In the genomic region with DNA sequence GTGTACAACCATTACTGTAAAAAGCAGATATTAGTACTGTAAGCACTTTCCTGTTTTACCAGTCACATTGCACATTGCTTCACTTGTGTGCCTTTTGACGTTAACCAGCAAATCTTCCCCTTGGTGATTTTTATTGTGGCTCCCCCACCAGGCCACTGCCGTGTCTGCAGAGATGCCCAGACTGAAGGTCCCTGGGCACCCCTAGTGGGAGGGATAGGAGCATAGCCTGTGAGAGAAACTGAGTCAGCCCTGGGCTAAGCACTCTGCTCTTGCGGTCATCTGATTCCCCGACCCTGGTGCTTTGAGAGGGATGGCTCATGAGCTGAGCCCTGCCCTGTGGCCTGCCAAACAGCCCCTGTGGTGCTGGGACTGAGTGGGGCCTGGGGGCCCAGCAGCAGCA, we compare ENCODE assay signal across 9 cellular contexts.
DNase-seq lines count a peak whose midpoint lies in the region; ATAC-seq and TF ChIP-seq lines count a peak whose summit lies in the region.
"Had no signal": no experiment of that assay in that cellular context is flagged by ENCODE, and none has a peak within 500 bp of the region (broad histone marks: within the 10 kb centered on the region; RNA-seq: fewer than 3 reads in every experiment).

No MANE protein-coding gene starts in this region.

- peak; percentile 57 for ATAC-seq in left lobe of liver
- ATAC-seq in GM18861 (IDR thresholded peaks at IDR 0.05; ENCODE audit: unreplicated experiment) = no peak

- TF ChIP-seq CTCF in GM13976 (IDR thresholded peaks at IDR 0.05; ENCODE audit: borderline replicate concordance, control extremely low read depth, extremely low read depth, insufficient read depth, missing control alignments) = peak; percentile 55

- no peaks in the 10 kb centered on the region for H3K27me3 Mint-ChIP-seq in activated naive CD8-positive, alpha-beta T cell

- no peak overlapping the region for H3K4me3 Mint-ChIP-seq in activated naive CD8-positive, alpha-beta T cell

- DNase-seq in GM13976 (ENCODE audit: low spot score) = peak; percentile 70
- DNase-seq in RPMI8226 = peak; percentile 48
- no peak for DNase-seq in left lobe of liver (ENCODE audit: low spot score)
- DNase-seq in stimulated activated naive CD4-positive, alpha-beta T cell (lab: John Stamatoyannopoulos, UW) = peak; percentile 35 to 68 (median 52)
- DNase-seq in putamen (ENCODE audit: low spot score) = no peak
- DNase-seq in GM03348 (ENCODE audit: low spot score) = no peak
- DNase-seq: right cardiac atrium had no signal

- H3K9me3 Mint-ChIP-seq in activated naive CD8-positive, alpha-beta T cell (ENCODE audit: low read depth) = no peaks in the 10 kb centered on the region

- H3K4me1 Mint-ChIP-seq in activated naive CD8-positive, alpha-beta T cell (ENCODE audit: low read depth) = peaks cover 47% of the 10 kb centered on the region

- H3K27ac Mint-ChIP-seq in activated naive CD8-positive, alpha-beta T cell = peak overlapping the region; percentile 50

- in situ Hi-C loops in GM13976 (cut with MboI; ENCODE audit: low sequenced_read_pairs, unreplicated experiment) = no loop called here

- peaks cover 4% of the 10 kb centered on the region for H3K36me3 Mint-ChIP-seq in activated naive CD8-positive, alpha-beta T cell

Comparison
In these comparisons a context has a peak if more than half of its experiments do, and no peak if none do; other contexts are left out.
1. DNase-seq: peak in GM13976 (single experiment), RPMI8226 (single experiment) and stimulated activated naive CD4-positive, alpha-beta T cell (6 of 6); none in left lobe of liver (single experiment), putamen (single experiment) and GM03348 (single experiment).